20 cellular contexts compared by ENCODE assay signal in the genomic region with DNA sequence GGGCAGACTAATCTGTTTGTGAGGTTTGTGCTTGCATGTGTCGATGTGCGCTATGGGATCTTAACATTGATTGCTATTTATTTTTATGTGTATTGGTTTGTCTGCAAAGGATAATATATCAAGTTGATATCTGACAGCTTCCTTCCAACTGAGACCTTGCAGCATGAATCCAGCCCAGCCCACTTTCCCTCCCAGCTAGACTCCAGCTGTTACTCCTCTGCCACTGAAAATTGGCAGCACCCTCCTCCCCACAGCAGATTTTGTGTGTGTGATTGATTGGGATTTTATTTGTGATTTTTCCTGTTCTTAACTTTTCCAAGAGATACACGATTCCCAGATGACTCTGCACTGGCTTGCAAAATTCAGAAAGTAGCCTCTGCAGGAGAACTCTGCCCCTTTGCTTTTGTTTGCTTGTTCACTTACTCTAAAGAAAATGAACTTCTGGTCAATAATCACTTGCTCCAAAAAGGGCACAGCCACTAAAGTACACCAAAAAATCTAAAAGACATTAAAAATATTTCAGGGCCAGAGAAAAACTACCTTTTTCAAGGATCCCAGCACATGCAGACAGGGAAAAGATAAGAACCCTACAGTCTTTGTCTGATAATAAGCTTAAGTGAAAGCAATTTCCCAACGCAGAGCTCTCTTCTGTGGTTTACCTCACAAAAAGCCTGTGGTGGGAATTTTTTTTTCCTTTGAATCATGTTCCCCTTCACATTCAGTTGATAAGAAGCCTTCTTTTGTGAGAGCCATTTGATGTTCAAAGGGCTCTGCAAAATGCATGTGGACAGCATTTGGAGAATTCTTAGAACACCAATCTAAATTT.
DNase-seq lines count a peak whose midpoint lies in the region; ATAC-seq and TF ChIP-seq lines count a peak whose summit lies in the region.
"Had no signal": no experiment of that assay in that cellular context is flagged by ENCODE, and none has a peak within 500 bp of the region (broad histone marks: within the 10 kb centered on the region; RNA-seq: fewer than 3 reads in every experiment).

No MANE protein-coding gene starts in this region.

- H3K36me3 ChIP-seq in liver (ENCODE audit: control insufficient read depth in 4 of 4, insufficient read depth in 3 of 4, low read depth in 1 of 4, low read length in 3 of 4) (no peaks in the 10 kb centered on the region), PC-3 (ENCODE audit: low read depth, low read length) (no peaks in the 10 kb centered on the region)
- H3K36me3 ChIP-seq: BLaER1, SJSA1 had no signal

- ATAC-seq in PC-3 = no peak
- ATAC-seq in HG02973 (IDR thresholded peaks at IDR 0.05; ENCODE audit: unreplicated experiment) = no peak
- ATAC-seq: CD8-positive, alpha-beta T cell had no signal

- peak overlapping the region in 1 of 3 donors; percentile 16 for H3K4me3 ChIP-seq in liver (ENCODE audit: low read depth in 1 of 3, low read length in 3 of 3)
- H3K4me3 ChIP-seq in PC-3 (ENCODE audit: low read length) = no peak overlapping the region
- H3K4me3 ChIP-seq: BLaER1, PC-9, SJSA1 had no signal

- DNase-seq in NCI-H345 (lab: John Stamatoyannopoulos, UW) (peak; percentile 2), NCI-H345 treated with DMSO at 0.1 percent for 48 hours (lab: John Stamatoyannopoulos, UW; ENCODE audit: unreplicated experiment) (no peak), OCI-M1 (lab: John Stamatoyannopoulos, UW) (peak; percentile 58), retina (peak; percentile 2), anterior cingulate cortex (lab: John Stamatoyannopoulos, UW) (no peak), PC-3 (no peak)
- DNase-seq: 8988T; CD8-positive, alpha-beta T cell; DMS79 treated with DMSO at 0.1 percent for 48 hours; H9; NCI-H1417; NCI-H1930; NCI-H526; PC-9; SW 1271 had no signal

- H3K27ac ChIP-seq in liver (ENCODE audit: low read depth in 1 of 2, low read length in 2 of 2) = no peak overlapping the region
- H3K27ac ChIP-seq in PC-3 (ENCODE audit: low read length) = no peak overlapping the region
- H3K27ac ChIP-seq: BLaER1, HL-60, PC-9, SJSA1 had no signal

- H3F3A ChIP-seq in PC-3 (ENCODE audit: low read length, unreplicated experiment) = no peaks in the 10 kb centered on the region

- POLR2A ChIA-PET in PC-3 (lab: Charles Lee; ENCODE audit: unreplicated experiment) = no interaction called here

- H3K4me2 ChIP-seq in PC-3 (ENCODE audit: low read length) = no peak overlapping the region
- H3K4me2 ChIP-seq: BLaER1, PC-9 had no signal

- H3K9ac ChIP-seq in liver (ENCODE audit: low read depth in 1 of 2, low read length in 2 of 2) (no peak overlapping the region), PC-3 (ENCODE audit: low read length) (no peak overlapping the region)
- H3K9ac ChIP-seq: BLaER1 had no signal

- TF ChIP-seq RAD21 in liver (IDR thresholded peaks at IDR 0.05) = no peak

- H3K4me1 ChIP-seq in liver (ENCODE audit: control insufficient read depth in 4 of 4, insufficient read depth in 4 of 4, low read length in 3 of 4) = peaks cover 0 to 24% (median 17%) of the 10 kb centered on the region in 4 donors
- no peaks in the 10 kb centered on the region for H3K4me1 ChIP-seq in PC-3 (ENCODE audit: insufficient read depth, low read length)
- H3K4me1 ChIP-seq: SJSA1 had no signal

- H3K9me2 ChIP-seq in PC-3 (replicated peaks; ENCODE audit: low read length) = no peaks in the 10 kb centered on the region

- H3K27me3 ChIP-seq in liver (ENCODE audit: control insufficient read depth in 4 of 4, insufficient read depth in 4 of 4, low read length in 3 of 4) (no peaks in the 10 kb centered on the region), PC-3 (ENCODE audit: low read length) (peaks cover 36% of the 10 kb centered on the region)
- H3K27me3 ChIP-seq: BLaER1, SJSA1 had no signal

- 8% methylated on average over 4 of the region's 4 CpGs for WGBS in liver

- H4K20me1 ChIP-seq in PC-3 (ENCODE audit: low read length) = no peaks in the 10 kb centered on the region
- H4K20me1 ChIP-seq: BLaER1 had no signal

- intact Hi-C loops in PC-3 (cut with micrococcal nuclease) = no loop called here

- no peaks in the 10 kb centered on the region for H3K9me3 ChIP-seq in liver (ENCODE audit: control insufficient read depth in 4 of 4, low read length in 3 of 4)
- H3K9me3 ChIP-seq in PC-3 (ENCODE audit: low read length) = no peaks in the 10 kb centered on the region
- H3K9me3 ChIP-seq: BLaER1, SJSA1 had no signal

- BruUV-seq in PC-3 (replicated peaks; lab: Mats Ljungman, UMichigan) = no TSS peak

- no peaks in the 10 kb centered on the region for H3K79me2 ChIP-seq in PC-3 (ENCODE audit: low read length)

- H2AFZ ChIP-seq in PC-3 (ENCODE audit: low read length) = no peak overlapping the region
- H2AFZ ChIP-seq: PC-9 had no signal

- CTCF ChIA-PET in PC-3 (lab: Charles Lee) = no interaction called here

- TF ChIP-seq CTCF in liver (IDR thresholded peaks at IDR 0.05; ENCODE audit: low read depth, low read length, missing input control) = no peak
- no peak for TF ChIP-seq CTCF in PC-3 (conservative IDR thresholded peaks at IDR 0.05; ENCODE audit: low read depth, low read length)

TF ChIP-seq in liver, 16 proteins besides CTCF, POLR2A, EP300 and RAD21:
- TF ChIP-seq SP1 (IDR thresholded peaks at IDR 0.05) (peak; percentile 14), NR2F2 (IDR thresholded peaks at IDR 0.05) (no peak), ATF3 (IDR thresholded peaks at IDR 0.05) (no peak), HNF4A (conservative IDR thresholded peaks at IDR 0.05) (peak; percentile 64 to 78), JUND (IDR thresholded peaks at IDR 0.05) (no peak), TAF1 (conservative IDR thresholded peaks at IDR 0.05) (no peak), GABPA (IDR thresholded peaks at IDR 0.05 in 1 of 2, conservative IDR thresholded peaks at IDR 0.05 in 1 of 2) (no peak), FOXA2 (IDR thresholded peaks at IDR 0.05) (no peak), HNF4G (IDR thresholded peaks at IDR 0.05) (no peak), FOXA1 (IDR thresholded peaks at IDR 0.05) (no peak), EGR1 (IDR thresholded peaks at IDR 0.05; ENCODE audit: low read depth in 2 of 2) (no peak), RXRA (IDR thresholded peaks at IDR 0.05) (peak; percentile 29 to 33), YY1 (IDR thresholded peaks at IDR 0.05) (peak; percentile 26)
- TF ChIP-seq, protein P1, sequence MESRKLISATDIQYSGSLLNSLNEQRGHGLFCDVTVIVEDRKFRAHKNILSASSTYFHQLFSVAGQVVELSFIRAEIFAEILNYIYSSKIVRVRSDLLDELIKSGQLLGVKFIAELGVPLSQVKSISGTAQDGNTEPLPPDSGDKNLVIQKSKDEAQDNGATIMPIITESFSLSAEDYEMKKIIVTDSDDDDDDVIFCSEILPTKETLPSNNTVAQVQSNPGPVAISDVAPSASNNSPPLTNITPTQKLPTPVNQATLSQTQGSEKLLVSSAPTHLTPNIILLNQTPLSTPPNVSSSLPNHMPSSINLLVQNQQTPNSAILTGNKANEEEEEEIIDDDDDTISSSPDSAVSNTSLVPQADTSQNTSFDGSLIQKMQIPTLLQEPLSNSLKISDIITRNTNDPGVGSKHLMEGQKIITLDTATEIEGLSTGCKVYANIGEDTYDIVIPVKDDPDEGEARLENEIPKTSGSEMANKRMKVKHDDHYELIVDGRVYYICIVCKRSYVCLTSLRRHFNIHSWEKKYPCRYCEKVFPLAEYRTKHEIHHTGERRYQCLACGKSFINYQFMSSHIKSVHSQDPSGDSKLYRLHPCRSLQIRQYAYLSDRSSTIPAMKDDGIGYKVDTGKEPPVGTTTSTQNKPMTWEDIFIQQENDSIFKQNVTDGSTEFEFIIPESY (IDR thresholded peaks at IDR 0.05) = no peak
- TF ChIP-seq, protein P2, sequence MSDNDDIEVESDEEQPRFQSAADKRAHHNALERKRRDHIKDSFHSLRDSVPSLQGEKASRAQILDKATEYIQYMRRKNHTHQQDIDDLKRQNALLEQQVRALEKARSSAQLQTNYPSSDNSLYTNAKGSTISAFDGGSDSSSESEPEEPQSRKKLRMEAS (IDR thresholded peaks at IDR 0.05) = no peak
- TF ChIP-seq, protein P3, sequence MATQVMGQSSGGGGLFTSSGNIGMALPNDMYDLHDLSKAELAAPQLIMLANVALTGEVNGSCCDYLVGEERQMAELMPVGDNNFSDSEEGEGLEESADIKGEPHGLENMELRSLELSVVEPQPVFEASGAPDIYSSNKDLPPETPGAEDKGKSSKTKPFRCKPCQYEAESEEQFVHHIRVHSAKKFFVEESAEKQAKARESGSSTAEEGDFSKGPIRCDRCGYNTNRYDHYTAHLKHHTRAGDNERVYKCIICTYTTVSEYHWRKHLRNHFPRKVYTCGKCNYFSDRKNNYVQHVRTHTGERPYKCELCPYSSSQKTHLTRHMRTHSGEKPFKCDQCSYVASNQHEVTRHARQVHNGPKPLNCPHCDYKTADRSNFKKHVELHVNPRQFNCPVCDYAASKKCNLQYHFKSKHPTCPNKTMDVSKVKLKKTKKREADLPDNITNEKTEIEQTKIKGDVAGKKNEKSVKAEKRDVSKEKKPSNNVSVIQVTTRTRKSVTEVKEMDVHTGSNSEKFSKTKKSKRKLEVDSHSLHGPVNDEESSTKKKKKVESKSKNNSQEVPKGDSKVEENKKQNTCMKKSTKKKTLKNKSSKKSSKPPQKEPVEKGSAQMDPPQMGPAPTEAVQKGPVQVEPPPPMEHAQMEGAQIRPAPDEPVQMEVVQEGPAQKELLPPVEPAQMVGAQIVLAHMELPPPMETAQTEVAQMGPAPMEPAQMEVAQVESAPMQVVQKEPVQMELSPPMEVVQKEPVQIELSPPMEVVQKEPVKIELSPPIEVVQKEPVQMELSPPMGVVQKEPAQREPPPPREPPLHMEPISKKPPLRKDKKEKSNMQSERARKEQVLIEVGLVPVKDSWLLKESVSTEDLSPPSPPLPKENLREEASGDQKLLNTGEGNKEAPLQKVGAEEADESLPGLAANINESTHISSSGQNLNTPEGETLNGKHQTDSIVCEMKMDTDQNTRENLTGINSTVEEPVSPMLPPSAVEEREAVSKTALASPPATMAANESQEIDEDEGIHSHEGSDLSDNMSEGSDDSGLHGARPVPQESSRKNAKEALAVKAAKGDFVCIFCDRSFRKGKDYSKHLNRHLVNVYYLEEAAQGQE (IDR thresholded peaks at IDR 0.05) = no peak

Comparison
In these comparisons a context has a peak if more than half of its experiments do, and no peak if none do; other contexts are left out.
1. DNase-seq: peak in NCI-H345 (single experiment), OCI-M1 (single experiment) and retina (single experiment); none in NCI-H345 treated with DMSO at 0.1 percent for 48 hours (single experiment), anterior cingulate cortex (0 of 58) and PC-3 (single experiment).